13 cellular contexts compared by ENCODE assay signal in genomic region chr16:20883554-20884239, GRCh38. TPM values are rescaled to one million over a fixed set of nuclear protein-coding genes. Genes with fewer than 3 reads are reported as not detected.
DNase-seq lines count a peak whose midpoint lies in the region; TF ChIP-seq lines count a peak whose summit lies in the region.
"Had no signal": no experiment of that assay in that cellular context is flagged by ENCODE, and none has a peak within 500 bp of the region (broad histone marks: within the 10 kb centered on the region; RNA-seq: fewer than 3 reads in every experiment).

No MANE protein-coding gene starts in this region.

- CTCF ChIA-PET in CD4-positive, alpha-beta memory T cell (lab: Charles Lee; ENCODE audit: partially characterized antibody) = interaction anchor here (1.2 to 2.6 kb wide), 2 partner anchors 9 to 33 kb away, joined by 8 to 9 read pairs; no protein-coding TSS in a partner anchor

- WGBS in hepatocyte (ENCODE audit: low lambda C conversion rate, missing lambda C conversion rate) = 64% methylated on average over 5 of the region's 5 CpGs

- H2AFZ ChIP-seq in hepatocyte = no peak overlapping the region

- no peaks in the 10 kb centered on the region for H3K9me3 Mint-ChIP-seq in T-helper 1 cell treated with Interleukin-12 subunit alpha and Interleukin-12 subunit beta and Interleukin-4 antibody, amounts not matched to agents 30 μg/mL and 1 μg/mL, for 36 hours
- no peaks in the 10 kb centered on the region for H3K9me3 Mint-ChIP-seq in activated T-helper 1 cell treated with anti-CD3 and anti-CD28 coated beads, Interleukin-12 subunit alpha, Interleukin-12 subunit beta, Interleukin-2, Interleukin-4 antibody, amounts not matched to agents 30 ng/mL and 10 ng/mL and 1 ng/mL, durations not matched to agents 14 hours and 24 hours and 36 hours
- H3K9me3 Mint-ChIP-seq in stimulated activated naive CD8-positive, alpha-beta T cell treated with anti-CD3 and anti-CD28 coated beads, Interleukin-15, Interleukin-2, amounts not matched to agents 100 ng/mL and 50 ng/mL, for 24 hours = no peaks in the 10 kb centered on the region
- no peaks in the 10 kb centered on the region for H3K9me3 Mint-ChIP-seq in CD4-positive, alpha-beta memory T cell

- H3K27ac Mint-ChIP-seq in T-helper 1 cell treated with Interleukin-12 subunit alpha and Interleukin-12 subunit beta and Interleukin-4 antibody, amounts not matched to agents 30 μg/mL and 1 μg/mL, for 36 hours = peak overlapping the region; percentile 22
- H3K27ac Mint-ChIP-seq in activated T-helper 1 cell treated with anti-CD3 and anti-CD28 coated beads, Interleukin-12 subunit alpha, Interleukin-12 subunit beta, Interleukin-2, Interleukin-4 antibody, amounts not matched to agents 30 ng/mL and 10 ng/mL and 1 ng/mL, durations not matched to agents 14 hours and 24 hours and 36 hours = peak overlapping the region; percentile 45
- H3K27ac Mint-ChIP-seq in stimulated activated naive CD8-positive, alpha-beta T cell treated with anti-CD3 and anti-CD28 coated beads, Interleukin-15, Interleukin-2, amounts not matched to agents 100 ng/mL and 50 ng/mL, for 24 hours = peak overlapping the region; percentile 61
- peak overlapping the region in 2 of 7 donors; percentile 1 to 43 for H3K27ac Mint-ChIP-seq in CD4-positive, alpha-beta memory T cell
- H3K27ac Mint-ChIP-seq: progenitor cell of endocrine pancreas had no signal

- peaks cover 29% of the 10 kb centered on the region for H3K36me3 Mint-ChIP-seq in T-helper 1 cell treated with Interleukin-12 subunit alpha and Interleukin-12 subunit beta and Interleukin-4 antibody, amounts not matched to agents 30 μg/mL and 1 μg/mL, for 36 hours (ENCODE audit: low read depth)
- peaks cover 16% of the 10 kb centered on the region for H3K36me3 Mint-ChIP-seq in activated T-helper 1 cell treated with anti-CD3 and anti-CD28 coated beads, Interleukin-12 subunit alpha, Interleukin-12 subunit beta, Interleukin-2, Interleukin-4 antibody, amounts not matched to agents 30 ng/mL and 10 ng/mL and 1 ng/mL, durations not matched to agents 14 hours and 24 hours and 36 hours (ENCODE audit: low read depth)
- H3K36me3 Mint-ChIP-seq in stimulated activated naive CD8-positive, alpha-beta T cell treated with anti-CD3 and anti-CD28 coated beads, Interleukin-15, Interleukin-2, amounts not matched to agents 100 ng/mL and 50 ng/mL, for 24 hours (ENCODE audit: low read depth) = peaks cover 18% of the 10 kb centered on the region
- peaks cover 7 to 8% of the 10 kb centered on the region in 2 donors for H3K36me3 Mint-ChIP-seq in CD4-positive, alpha-beta memory T cell

- DNase-seq in T-helper 1 cell = no peak
- DNase-seq in activated T-helper 1 cell treated with anti-CD3 and anti-CD28 coated beads, Interleukin-12 subunit alpha, Interleukin-12 subunit beta, Interleukin-2, Interleukin-4 antibody, amounts not matched to agents 30 ng/mL and 10 ng/mL and 1 ng/mL, durations not matched to agents 14 hours and 24 hours and 36 hours (ENCODE audit: low spot score) = no peak
- DNase-seq in hepatocyte (ENCODE audit: low spot score) = peak; percentile 41
- DNase-seq in KBM-7 = no peak
- no peak for DNase-seq in NOMO-1 treated with dmso at 0.1 percent for 144 hours (lab: John Stamatoyannopoulos, UW; ENCODE audit: unreplicated experiment)
- DNase-seq in CD4-positive, alpha-beta memory T cell = no peak
- DNase-seq: cerebellar nuclear complex, midbrain, SW 1271 had no signal

- no peak overlapping the region for H3K4me3 Mint-ChIP-seq in T-helper 1 cell treated with Interleukin-12 subunit alpha and Interleukin-12 subunit beta and Interleukin-4 antibody, amounts not matched to agents 30 μg/mL and 1 μg/mL, for 36 hours
- no peak overlapping the region for H3K4me3 Mint-ChIP-seq in activated T-helper 1 cell treated with anti-CD3 and anti-CD28 coated beads, Interleukin-12 subunit alpha, Interleukin-12 subunit beta, Interleukin-2, Interleukin-4 antibody, amounts not matched to agents 30 ng/mL and 10 ng/mL and 1 ng/mL, durations not matched to agents 14 hours and 24 hours and 36 hours
- no peak overlapping the region for H3K4me3 Mint-ChIP-seq in stimulated activated naive CD8-positive, alpha-beta T cell treated with anti-CD3 and anti-CD28 coated beads, Interleukin-15, Interleukin-2, amounts not matched to agents 100 ng/mL and 50 ng/mL, for 24 hours
- H3K4me3 Mint-ChIP-seq in CD4-positive, alpha-beta memory T cell = no peak overlapping the region

- no peaks in the 10 kb centered on the region for H3K27me3 ChIP-seq in hepatocyte
- no peaks in the 10 kb centered on the region for H3K27me3 ChIP-seq in CD4-positive, alpha-beta memory T cell (ENCODE audit: insufficient read depth, low read length)

- no peaks in the 10 kb centered on the region for H3K27me3 Mint-ChIP-seq in T-helper 1 cell treated with Interleukin-12 subunit alpha and Interleukin-12 subunit beta and Interleukin-4 antibody, amounts not matched to agents 30 μg/mL and 1 μg/mL, for 36 hours (ENCODE audit: low read depth)
- no peaks in the 10 kb centered on the region for H3K27me3 Mint-ChIP-seq in activated T-helper 1 cell treated with anti-CD3 and anti-CD28 coated beads, Interleukin-12 subunit alpha, Interleukin-12 subunit beta, Interleukin-2, Interleukin-4 antibody, amounts not matched to agents 30 ng/mL and 10 ng/mL and 1 ng/mL, durations not matched to agents 14 hours and 24 hours and 36 hours (ENCODE audit: insufficient read depth)
- H3K27me3 Mint-ChIP-seq in stimulated activated naive CD8-positive, alpha-beta T cell treated with anti-CD3 and anti-CD28 coated beads, Interleukin-15, Interleukin-2, amounts not matched to agents 100 ng/mL and 50 ng/mL, for 24 hours = no peaks in the 10 kb centered on the region
- H3K27me3 Mint-ChIP-seq in CD4-positive, alpha-beta memory T cell = no peaks in the 10 kb centered on the region
- H3K27me3 Mint-ChIP-seq: progenitor cell of endocrine pancreas had no signal

- peak overlapping the region; percentile 65 for H3K27ac ChIP-seq in hepatocyte
- no peak overlapping the region for H3K27ac ChIP-seq in CD4-positive, alpha-beta memory T cell (ENCODE audit: low read depth, low read length)
- H3K27ac ChIP-seq: 22Rv1 had no signal

- no peaks in the 10 kb centered on the region for H3K9me3 ChIP-seq in hepatocyte (ENCODE audit: low read depth)
- H3K9me3 ChIP-seq in CD4-positive, alpha-beta memory T cell (ENCODE audit: control insufficient read depth in 1 of 2, low read length in 2 of 2) = no peaks in the 10 kb centered on the region

- H3K9me2 ChIP-seq in hepatocyte (replicated peaks; ENCODE audit: insufficient read depth) = no peaks in the 10 kb centered on the region

- peaks cover 84% of the 10 kb centered on the region for H3K79me2 ChIP-seq in hepatocyte

- intact Hi-C loops in activated T-helper 1 cell treated with anti-CD3 and anti-CD28 coated beads, Interleukin-12 subunit alpha, Interleukin-12 subunit beta, Interleukin-2, Interleukin-4 antibody, amounts not matched to agents 30 ng/mL and 10 ng/mL and 1 ng/mL, durations not matched to agents 14 hours and 24 hours and 36 hours (cut with micrococcal nuclease) = loop anchor here (1.0 kb wide), 2 partner anchors 9 to 16 kb away; no protein-coding TSS in a partner anchor
- intact Hi-C loops in CD4-positive, alpha-beta memory T cell (cut with micrococcal nuclease) = no loop called here

- no peak for TF ChIP-seq CTCF in hepatocyte (IDR thresholded peaks at IDR 0.05; ENCODE audit: poor library complexity)

- peak overlapping the region; percentile 6 for H3K4me2 ChIP-seq in hepatocyte

- no peak overlapping the region for H3K4me3 ChIP-seq in hepatocyte
- no peak overlapping the region for H3K4me3 ChIP-seq in CD4-positive, alpha-beta memory T cell (ENCODE audit: low read length in 2 of 2)

- H3K4me1 Mint-ChIP-seq in T-helper 1 cell treated with Interleukin-12 subunit alpha and Interleukin-12 subunit beta and Interleukin-4 antibody, amounts not matched to agents 30 μg/mL and 1 μg/mL, for 36 hours (ENCODE audit: low read depth) = peaks cover 31% of the 10 kb centered on the region
- peaks cover 43% of the 10 kb centered on the region for H3K4me1 Mint-ChIP-seq in activated T-helper 1 cell treated with anti-CD3 and anti-CD28 coated beads, Interleukin-12 subunit alpha, Interleukin-12 subunit beta, Interleukin-2, Interleukin-4 antibody, amounts not matched to agents 30 ng/mL and 10 ng/mL and 1 ng/mL, durations not matched to agents 14 hours and 24 hours and 36 hours (ENCODE audit: low read depth)
- peaks cover 56% of the 10 kb centered on the region for H3K4me1 Mint-ChIP-seq in stimulated activated naive CD8-positive, alpha-beta T cell treated with anti-CD3 and anti-CD28 coated beads, Interleukin-15, Interleukin-2, amounts not matched to agents 100 ng/mL and 50 ng/mL, for 24 hours (ENCODE audit: low read depth)
- peaks cover 22 to 32% (median 27%) of the 10 kb centered on the region in 4 donors for H3K4me1 Mint-ChIP-seq in CD4-positive, alpha-beta memory T cell

- H3K36me3 ChIP-seq in hepatocyte (replicated peaks; ENCODE audit: insufficient read depth, low read depth) = no peaks in the 10 kb centered on the region
- H3K36me3 ChIP-seq in CD4-positive, alpha-beta memory T cell (ENCODE audit: insufficient read depth, low read length) = no peaks in the 10 kb centered on the region

- peaks cover 14% of the 10 kb centered on the region for H4K20me1 ChIP-seq in hepatocyte (ENCODE audit: insufficient read depth, poor library complexity, severe bottlenecking)

- POLR2A ChIA-PET in CD4-positive, alpha-beta memory T cell (lab: Charles Lee; ENCODE audit: partially characterized antibody) = interaction anchor here (1.3 kb wide), 1 partner anchor 9 kb away, joined by 6 read pairs; no protein-coding TSS in a partner anchor

- in situ Hi-C loops in KBM-7 (cut with MboI; ENCODE audit: low pct_unique_long_range_greater_than_20kb, low sequenced_read_pairs) = no loop called here

- H3K4me1 ChIP-seq in hepatocyte (ENCODE audit: insufficient read depth) = peaks cover 70% of the 10 kb centered on the region
- H3K4me1 ChIP-seq in CD4-positive, alpha-beta memory T cell (ENCODE audit: insufficient read depth, low read length) = peaks cover 10% of the 10 kb centered on the region

RNA-seq across cellular contexts. Expression of gene DCUN1D3, which starts 16.5 kb away (rescaled TPM):
- 14.5 and 16.7 TPM in 2 replicates for total RNA-seq in activated T-helper 1 cell treated with anti-CD3 and anti-CD28 coated beads, Interleukin-12 subunit alpha, Interleukin-12 subunit beta, Interleukin-2, Interleukin-4 antibody, amounts not matched to agents 30 ng/mL and 10 ng/mL and 1 ng/mL, durations not matched to agents 14 hours and 24 hours and 36 hours
- 38.1 and 40.3 TPM in 2 replicates for total RNA-seq in hepatocyte
- polyA plus RNA-seq in hepatocyte = 10.3 and 15.0 TPM in 2 replicates
- 1 to 10 TPM; 6.2 to 7.5 TPM for total RNA-seq in CD4-positive, alpha-beta memory T cell
- polyA plus RNA-seq in CD4-positive, alpha-beta memory T cell = 1 to 10 TPM in 1 of 2 donors, under 1 TPM in 1; 0.11 to 1.1 TPM

RNA-seq across cellular contexts. Expression of gene LYRM1, which starts 16.9 kb away (rescaled TPM):
- 21.2 and 23.7 TPM in 2 replicates for total RNA-seq in activated T-helper 1 cell treated with anti-CD3 and anti-CD28 coated beads, Interleukin-12 subunit alpha, Interleukin-12 subunit beta, Interleukin-2, Interleukin-4 antibody, amounts not matched to agents 30 ng/mL and 10 ng/mL and 1 ng/mL, durations not matched to agents 14 hours and 24 hours and 36 hours
- total RNA-seq in hepatocyte = 60.0 and 61.5 TPM in 2 replicates
- polyA plus RNA-seq in hepatocyte = 48.9 and 57.3 TPM in 2 replicates
- 10 to 100 TPM; 25.8 to 27.4 TPM for total RNA-seq in CD4-positive, alpha-beta memory T cell
- 10 to 100 TPM; 42.0 to 54.3 TPM for polyA plus RNA-seq in CD4-positive, alpha-beta memory T cell
